ENCODE assay signal across 8 cellular contexts in genomic region chr2:20422679-20423271, GRCh38. TPM values are rescaled to one million over a fixed set of nuclear protein-coding genes. Genes with fewer than 3 reads are reported as not detected.
DNase-seq lines count a peak whose midpoint lies in the region; ATAC-seq, FAIRE-seq and TF ChIP-seq lines count a peak whose summit lies in the region.

No MANE protein-coding gene starts in this region.

- TF ChIP-seq EP300 in K562 (IDR thresholded peaks at IDR 0.05; ENCODE audit: low read length), result no peak

- H3K27ac ChIP-seq in K562 (ENCODE audit: extremely low read depth, low read depth, low read length) (no peak overlapping the region), lower lobe of right lung (peak overlapping the region; percentile 85)

- 26% methylated on average over 7 of the region's 7 CpGs for WGBS in K562 (ENCODE audit: insufficient coverage, low coverage, missing lambda C conversion rate)

- H3K9me3 Mint-ChIP-seq in nephron progenitor cell, result no peaks in the 10 kb centered on the region

- ATAC-seq in K562, result peak; percentile 74
- ATAC-seq in lower lobe of right lung, result no peak
- ATAC-seq in HG03175 (IDR thresholded peaks at IDR 0.05; ENCODE audit: unreplicated experiment), result no peak
- no peak for ATAC-seq in HG03280 (IDR thresholded peaks at IDR 0.05; ENCODE audit: unreplicated experiment)

- BruUV-seq in K562 (replicated peaks; lab: Mats Ljungman, UMichigan), result no TSS peak

- H3K27ac Mint-ChIP-seq in nephron progenitor cell, result no peak overlapping the region

- H3K9me1 ChIP-seq in K562 (ENCODE audit: control insufficient read depth, insufficient read depth, low read length), result no peaks in the 10 kb centered on the region

- H3K4me1 ChIP-seq in K562 (replicated peaks in 1 of 2; ENCODE audit: control insufficient read depth in 2 of 2, insufficient read depth in 2 of 2, low read length in 2 of 2), result peaks cover 6 to 12% of the 10 kb centered on the region in 2 experiments
- H3K4me1 ChIP-seq in lower lobe of right lung, result peaks cover 63% of the 10 kb centered on the region

- CTCF ChIA-PET in K562 (lab: Yijun Ruan, JAX; ENCODE audit: low intra/inter-chr PET ratio), result no interaction called here

- in situ Hi-C loops in K562 (cut with MboI), result no loop called here

- DNase-seq in AG08395 (ENCODE audit: low spot score) (peak; percentile 48), H7 (peak; percentile 77), K562 (ENCODE audit: extremely low read depth in 1 of 4, low spot score in 3 of 4) (peak; percentile 35 to 49 (median 40)), lower lobe of right lung (no peak), nephron progenitor cell (no peak), RKO (ENCODE audit: low spot score) (no peak)

- no peaks in the 10 kb centered on the region for H3K36me3 Mint-ChIP-seq in nephron progenitor cell (ENCODE audit: low read depth)

- peaks cover 48% of the 10 kb centered on the region for H3K4me1 Mint-ChIP-seq in nephron progenitor cell

- H3K27me3 ChIP-seq in H7 (ENCODE audit: control insufficient read depth, insufficient read depth, low read length) (no peaks in the 10 kb centered on the region; the same call in 1 of the 2 replicates), K562 (ENCODE audit: control insufficient read depth in 2 of 2, insufficient read depth in 2 of 2, low read length in 2 of 2) (peaks cover 0 to 18% of the 10 kb centered on the region in 2 experiments; a peak in 2 of 5 replicates), lower lobe of right lung (ENCODE audit: low read depth) (no peaks in the 10 kb centered on the region)

- no peaks in the 10 kb centered on the region for H4K20me1 ChIP-seq in K562 (replicated peaks; ENCODE audit: control insufficient read depth, insufficient read depth, low read length)

- no peak overlapping the region for H3K4me2 ChIP-seq in K562 (ENCODE audit: insufficient read depth, low read length)

- POLR2A ChIA-PET in K562 (lab: Yijun Ruan, JAX), result interaction anchor here (0.6 to 0.9 kb wide), 3 partner anchors 12 to 839 kb away, joined by 3 to 4 read pairs (median 4); no protein-coding TSS in a partner anchor

- H3K79me2 ChIP-seq in K562 (ENCODE audit: control insufficient read depth, insufficient read depth, low read length), result no peaks in the 10 kb centered on the region

- peak overlapping the region in 1 of 2 experiments; percentile 6; a peak in 1 of 4 replicates for H3K9ac ChIP-seq in K562 (ENCODE audit: insufficient read depth in 1 of 2, low read depth in 2 of 2, low read length in 2 of 2)

- no peak overlapping the region for H3K4me3 Mint-ChIP-seq in nephron progenitor cell

- H3K27me3 Mint-ChIP-seq in nephron progenitor cell (ENCODE audit: low read depth, poor library complexity), result peaks cover 11% of the 10 kb centered on the region

- H3K9me3 ChIP-seq in K562 (replicated peaks; ENCODE audit: control insufficient read depth, insufficient read depth, low read depth, low read length), result no peaks in the 10 kb centered on the region
- H3K9me3 ChIP-seq in lower lobe of right lung, result no peaks in the 10 kb centered on the region

- intact Hi-C loops in K562 (cut with micrococcal nuclease), result loop anchor here (5.0 to 10.0 kb wide), 2 partner anchors 180 to 318 kb away; no protein-coding TSS in a partner anchor
- intact Hi-C loops in lower lobe of right lung (cut with DNase I), result no loop called here

- peak overlapping the region; percentile 35; the same call in 1 of the 2 replicates for H2AFZ ChIP-seq in K562 (ENCODE audit: low read depth, low read length)

- no peak overlapping the region for H3K4me3 ChIP-seq in H7 (ENCODE audit: insufficient read depth, low read depth, low read length)
- H3K4me3 ChIP-seq in K562, result no peak overlapping the region
- no peak overlapping the region for H3K4me3 ChIP-seq in lower lobe of right lung

- no peak for TF ChIP-seq POLR2A in K562 (conservative IDR thresholded peaks at IDR 0.05)

- FAIRE-seq in K562 (lab: Jason Lieb, UNC), result peak; percentile 72

- TF ChIP-seq CTCF in K562 (IDR thresholded peaks at IDR 0.05 in 2 of 3, conservative IDR thresholded peaks at IDR 0.05 in 1 of 3; ENCODE audit: insufficient read depth in 2 of 3, low read depth in 1 of 3, low read length in 3 of 3), result peak; percentile 43 to 65 (median 46); a peak in 5 of 6 replicates
- no peak for TF ChIP-seq CTCF in lower lobe of right lung (IDR thresholded peaks at IDR 0.05)
- no peak for TF ChIP-seq CTCF in nephron progenitor cell (IDR thresholded peaks at IDR 0.05)

- TF ChIP-seq RAD21 in K562 (CRISPR knock-in tag; conservative IDR thresholded peaks at IDR 0.05 in 1 of 2, IDR thresholded peaks at IDR 0.05 in 1 of 2), result peak; percentile 35 to 58

- H3K36me3 ChIP-seq in H7 (replicated peaks; ENCODE audit: control insufficient read depth, insufficient read depth, low read length) (no peaks in the 10 kb centered on the region), K562 (ENCODE audit: control insufficient read depth, insufficient read depth, low read length) (no peaks in the 10 kb centered on the region), lower lobe of right lung (no peaks in the 10 kb centered on the region)

TF ChIP-seq in K562, 482 proteins besides CTCF, POLR2A, EP300 and RAD21:
- TF ChIP-seq TFAP4 (CRISPR knock-in tag; IDR thresholded peaks at IDR 0.05; ENCODE audit: borderline replicate concordance) (peak; percentile 68; the same call in 1 of the 2 replicates), ZNF347 (CRISPR knock-in tag; IDR thresholded peaks at IDR 0.05; ENCODE audit: low read depth) (no peak)

RNA-seq across cellular contexts. Expression of gene RHOB, which starts 24.1 kb away (rescaled TPM):
- 97.0 and 123 TPM in 2 replicates for total RNA-seq in H7 (2014; rRNA removed; shearing (Covaris generic))
- total RNA-seq in K562 (2011; cell fraction: chromatin; rRNA removed; ENCODE audit: low replicate concordance), result 0.44 and 2.1 TPM in 2 replicates
- total RNA-seq in K562 (2011; cell fraction: nucleolus; rRNA removed), result 3.4 and 4.2 TPM in 2 replicates
- 1.8 and 2.7 TPM in 2 replicates for total RNA-seq in K562 (2011; cell fraction: nucleoplasm; rRNA removed)
- total RNA-seq in K562 (2014; rRNA removed) (4.2 and 4.8 TPM in 2 replicates), K562 (2014; rRNA removed; fragmentation: Illumina TruSeq; extraction: Trizol) (0.87 and 0.99 TPM in 2 replicates), K562 (2015; rRNA removed; fragmentation: Illumina TruSeq; extraction: Trizol) (0.72 and 0.90 TPM in 2 replicates), K562 (2021) (3.3 and 4.2 TPM in 2 replicates), lower lobe of right lung (176 TPM)
- polyA plus RNA-seq in K562 (2011; rRNA removed) (1.1 and 1.5 TPM in 2 replicates), K562 (2014; fragmentation: Illumina TruSeq; extraction: Trizol) (1.3 and 1.4 TPM in 2 replicates), K562 (2014; fragmentation: Nextera tagmentation; extraction: Ambion mirVana) (under 1 TPM; 0.07 to 0.17 TPM), K562 (2014; rRNA removed) (2.1 and 2.6 TPM in 2 replicates)
- 1.2 and 4.0 TPM in 2 replicates for polyA plus RNA-seq in K562 (2011; cell fraction: cytosol; rRNA removed)
- 1.8 and 3.5 TPM in 2 replicates for polyA plus RNA-seq in K562 (2011; cell fraction: nucleus; rRNA removed)
- polyA plus RNA-seq in K562 (2012), result 4.0 and 4.8 TPM in 2 replicates
- 0.48 and 1.1 TPM in 2 replicates for polyA minus RNA-seq in K562 (2011; rRNA and poly(A)+ RNA removed)
- polyA minus RNA-seq in K562 (2011; cell fraction: cytosol; rRNA and poly(A)+ RNA removed), result 3.6 and 10.7 TPM in 2 replicates
- polyA minus RNA-seq in K562 (2011; cell fraction: nucleus; rRNA and poly(A)+ RNA removed), result 3.8 and 4.1 TPM in 2 replicates

Comparison
In these comparisons a context has a peak if more than half of its experiments do, and no peak if none do; other contexts are left out.
1. DNase-seq: peak in AG08395 (single experiment), H7 (single experiment) and K562 (4 of 4); none in lower lobe of right lung (single experiment), nephron progenitor cell (single experiment) and RKO (single experiment).
2. CTCF ChIP-seq: peak in K562 (3 of 3); none in lower lobe of right lung (single experiment) and nephron progenitor cell (single experiment).
3. RNA of gene RHOB, which starts 24.1 kb away (total RNA-seq): 176 TPM in lower lobe of right lung (single experiment) and 97.0 to 123 TPM in H7; 0.44 to 4.8 TPM in K562; every median in the first group is over 10 times any median in the second.